ENCODE assay signal across 8 cellular contexts in genomic region chr5:14399054-14399657, GRCh38.
DNase-seq lines count a peak whose midpoint lies in the region; ATAC-seq, FAIRE-seq and TF ChIP-seq lines count a peak whose summit lies in the region.

No MANE protein-coding gene starts in this region.

- H3K9me3 ChIP-seq in skeletal muscle satellite cell (replicated peaks; ENCODE audit: low read length) (no peaks in the 10 kb centered on the region), neuronal stem cell (replicated peaks in 1 of 2; ENCODE audit: control insufficient read depth in 2 of 2, insufficient read depth in 1 of 2, low read depth in 1 of 2, low read length in 2 of 2) (no peaks in the 10 kb centered on the region)

- intact Hi-C loops in Right ventricle myocardium superior (cut with DNase I): no loop called here

- H3K18ac ChIP-seq in neuronal stem cell (ENCODE audit: low read length): no peak overlapping the region

- H3K27ac ChIP-seq in neuronal stem cell (replicated peaks; ENCODE audit: low read length): no peak overlapping the region

- no peak overlapping the region for H4K91ac ChIP-seq in neuronal stem cell (ENCODE audit: low read depth, low read length, poor library complexity)

- H2BK5ac ChIP-seq in neuronal stem cell (ENCODE audit: low read length): no peak overlapping the region

- TF ChIP-seq CTCF in GM12864 (IDR thresholded peaks at IDR 0.05; ENCODE audit: low read depth, low read length, missing control alignments) (peak; percentile 48), WI38 (IDR thresholded peaks at IDR 0.05; ENCODE audit: low read depth, low read length) (peak; percentile 53)

- no peak overlapping the region for H3K23ac ChIP-seq in neuronal stem cell (ENCODE audit: low read depth, low read length, poor library complexity)

- H2AK5ac ChIP-seq in neuronal stem cell (ENCODE audit: low read depth, low read length): no peak overlapping the region

- H3K9ac ChIP-seq in skeletal muscle satellite cell (ENCODE audit: low read depth, low read length) (peak overlapping the region; percentile 61), neuronal stem cell (ENCODE audit: low read depth, low read length, poor library complexity) (no peak overlapping the region)

- H3K4me2 ChIP-seq in skeletal muscle satellite cell (ENCODE audit: low read length): peak overlapping the region; percentile 9
- no peak overlapping the region for H3K4me2 ChIP-seq in neuronal stem cell (ENCODE audit: insufficient read depth, low read length, poor library complexity, severe bottlenecking)

- no peak overlapping the region for H3K4ac ChIP-seq in neuronal stem cell (ENCODE audit: low read length)

- peaks cover 75% of the 10 kb centered on the region for H3K36me3 ChIP-seq in skeletal muscle satellite cell (ENCODE audit: insufficient read depth, low read length)
- H3K36me3 ChIP-seq in neuronal stem cell (replicated peaks in 1 of 2; ENCODE audit: control insufficient read depth in 2 of 2, insufficient read depth in 2 of 2, low read length in 2 of 2): peaks cover 23 to 83% of the 10 kb centered on the region in 2 donors

- H3K27me3 ChIP-seq in skeletal muscle satellite cell (ENCODE audit: control insufficient read depth, insufficient read depth, low read length): no peaks in the 10 kb centered on the region
- peaks cover 0 to 1% (median 0%) of the 10 kb centered on the region in 3 experiments for H3K27me3 ChIP-seq in neuronal stem cell (ENCODE audit: control insufficient read depth in 3 of 3, insufficient read depth in 3 of 3, low read depth in 1 of 3, low read length in 3 of 3)

- WGBS in neuronal stem cell (ENCODE audit: extremely low coverage in 2 of 2, insufficient read length in 2 of 2, insufficient replicate concordance in 1 of 2), 2 donors: no CpG with 5 or more reads among the region's 3 CpGs

- H3K79me1 ChIP-seq in neuronal stem cell (ENCODE audit: low read depth, low read length): peaks cover 4% of the 10 kb centered on the region

- H4K8ac ChIP-seq in neuronal stem cell (ENCODE audit: low read depth, low read length): no peak overlapping the region

- DNase-seq in GM12864 (ENCODE audit: low read depth) (no peak), NCI-H2081 treated with DMSO at 0.1 percent for 48 hours (lab: John Stamatoyannopoulos, UW) (peak; percentile 81), Right ventricle myocardium superior (no peak), neuronal stem cell (ENCODE audit: low spot score) (no peak)

- H2BK15ac ChIP-seq in neuronal stem cell (ENCODE audit: low read length): no peak overlapping the region

- H2BK12ac ChIP-seq in neuronal stem cell (ENCODE audit: low read length): no peak overlapping the region

- H3K14ac ChIP-seq in neuronal stem cell (ENCODE audit: low read length): no peak overlapping the region

- FAIRE-seq in A204.1 (lab: Jason Lieb, UNC): peak; percentile 98

- no peak overlapping the region for H2AFZ ChIP-seq in neuronal stem cell (ENCODE audit: low read length)

- H3K4me3 ChIP-seq in GM12864 (ENCODE audit: low read depth, low read length) (no peak overlapping the region), WI38 (ENCODE audit: low read depth, low read length) (no peak overlapping the region), skeletal muscle satellite cell (ENCODE audit: low read length) (peak overlapping the region; percentile 11), neuronal stem cell (ENCODE audit: low read length in 2 of 2) (no peak overlapping the region)

- H3K4me1 ChIP-seq in skeletal muscle satellite cell (ENCODE audit: control insufficient read depth, insufficient read depth, low read length): peaks cover 46% of the 10 kb centered on the region
- H3K4me1 ChIP-seq in neuronal stem cell (ENCODE audit: control insufficient read depth in 2 of 2, insufficient read depth in 1 of 2, low read depth in 1 of 2, low read length in 2 of 2): peaks cover 0 to 12% of the 10 kb centered on the region in 2 donors

- ATAC-seq in Right ventricle myocardium superior (ENCODE audit: poor library complexity) (peak; percentile 53), GM21528 (IDR thresholded peaks at IDR 0.05; ENCODE audit: low FRiP score, unreplicated experiment) (no peak)

- no peak overlapping the region for H2BK120ac ChIP-seq in neuronal stem cell (ENCODE audit: low read depth, low read length)
